12 cellular contexts compared by ENCODE assay signal in genomic region chr14:91330111-91330696, GRCh38.
DNase-seq lines count a peak whose midpoint lies in the region; ATAC-seq and TF ChIP-seq lines count a peak whose summit lies in the region.
"Had no signal": no experiment of that assay in that cellular context is flagged by ENCODE, and none has a peak within 500 bp of the region (broad histone marks: within the 10 kb centered on the region; RNA-seq: fewer than 3 reads in every experiment).

No MANE protein-coding gene starts in this region.

- H3K4me1 Mint-ChIP-seq in CD14-positive monocyte, result peaks cover 58% of the 10 kb centered on the region
- H3K4me1 Mint-ChIP-seq in activated naive CD8-positive, alpha-beta T cell (ENCODE audit: low read depth), result peaks cover 91% of the 10 kb centered on the region
- peaks cover 62 to 96% (median 89%) of the 10 kb centered on the region in 7 donors for H3K4me1 Mint-ChIP-seq in naive thymus-derived CD4-positive, alpha-beta T cell

- H3K36me3 ChIP-seq in naive thymus-derived CD4-positive, alpha-beta T cell (ENCODE audit: control insufficient read depth in 2 of 3, insufficient read depth in 3 of 3, low read length in 3 of 3), result peaks cover 6 to 78% (median 20%) of the 10 kb centered on the region in 3 experiments
- H3K36me3 ChIP-seq in mammary epithelial cell (ENCODE audit: insufficient read depth, low read length), result no peaks in the 10 kb centered on the region

- DNase-seq in CD14-positive monocyte (ENCODE audit: low spot score), result no peak
- no peak for DNase-seq in naive thymus-derived CD4-positive, alpha-beta T cell
- no peak for DNase-seq in medulla oblongata (ENCODE audit: extremely low spot score)
- no peak for DNase-seq in mammary epithelial cell
- DNase-seq in KG1 (lab: John Stamatoyannopoulos, UW), result no peak
- no peak for DNase-seq in AG20443 (ENCODE audit: low spot score)
- DNase-seq: GDM1, NCI-H1930, NCI-H526 treated with DMSO at 0.1 percent for 48 hours had no signal

- 85% methylated on average over 12 of the region's 14 CpGs for WGBS in mammary epithelial cell (ENCODE audit: low coverage, missing lambda C conversion rate)

- intact Hi-C loops in CD14-positive monocyte (cut with micrococcal nuclease) (no loop called here), mammary epithelial cell (cut with micrococcal nuclease) (no loop called here)
- intact Hi-C loops in naive thymus-derived CD4-positive, alpha-beta T cell (cut with micrococcal nuclease), result no loop called here

- no peak overlapping the region for H3K4me2 ChIP-seq in mammary epithelial cell (ENCODE audit: insufficient read depth, low read depth, low read length)

- ATAC-seq in naive thymus-derived CD4-positive, alpha-beta T cell, result no peak

- H2AFZ ChIP-seq in mammary epithelial cell (ENCODE audit: low read depth, low read length), result no peak overlapping the region

- in situ Hi-C loops in mammary epithelial cell (cut with MboI; ENCODE audit: low sequenced_read_pairs in 2 of 2), result loop anchor here in 1 of 2 donors (10.0 kb wide), 1 partner anchor 95 kb away; no protein-coding TSS in a partner anchor

- peaks cover 78 to 88% of the 10 kb centered on the region in 2 donors for H3K36me3 Mint-ChIP-seq in CD14-positive monocyte
- H3K36me3 Mint-ChIP-seq in activated naive CD8-positive, alpha-beta T cell, result peaks cover 3% of the 10 kb centered on the region
- H3K36me3 Mint-ChIP-seq in naive thymus-derived CD4-positive, alpha-beta T cell, result peaks cover 3 to 28% (median 4%) of the 10 kb centered on the region in 5 donors

- H3K79me2 ChIP-seq in mammary epithelial cell (ENCODE audit: insufficient read depth, low read length), result no peaks in the 10 kb centered on the region

- POLR2A ChIA-PET in naive thymus-derived CD4-positive, alpha-beta T cell (lab: Charles Lee), result interaction anchor here (0.6 to 2.1 kb wide), 10 partner anchors 9 to 542 kb away, joined by 3 to 8 read pairs (median 3); no protein-coding TSS in a partner anchor

- peak overlapping the region; percentile 35 to 80 for H3K4me3 Mint-ChIP-seq in CD14-positive monocyte
- H3K4me3 Mint-ChIP-seq in activated naive CD8-positive, alpha-beta T cell, result peak overlapping the region; percentile 45
- peak overlapping the region in 9 of 10 donors; percentile 32 to 75 (median 64) for H3K4me3 Mint-ChIP-seq in naive thymus-derived CD4-positive, alpha-beta T cell

- no TSS peak for BruUV-seq in mammary epithelial cell (replicated peaks; lab: Mats Ljungman, UMichigan)

- H3K4me3 ChIP-seq in naive thymus-derived CD4-positive, alpha-beta T cell (ENCODE audit: low read length), result no peak overlapping the region
- H3K4me3 ChIP-seq in mammary epithelial cell (replicated peaks in 1 of 3; ENCODE audit: insufficient read depth in 1 of 3, low read depth in 2 of 3, low read length in 3 of 3), result no peak overlapping the region

- peak; percentile 11 for TF ChIP-seq POLR2A in GM19193 (IDR thresholded peaks at IDR 0.05; ENCODE audit: extremely low read depth, insufficient read depth, insufficient read length)

- H3K9me3 Mint-ChIP-seq in CD14-positive monocyte, result no peaks in the 10 kb centered on the region
- H3K9me3 Mint-ChIP-seq in activated naive CD8-positive, alpha-beta T cell (ENCODE audit: low read depth), result no peaks in the 10 kb centered on the region
- no peaks in the 10 kb centered on the region for H3K9me3 Mint-ChIP-seq in naive thymus-derived CD4-positive, alpha-beta T cell

- H3K9me3 ChIP-seq in naive thymus-derived CD4-positive, alpha-beta T cell (ENCODE audit: control insufficient read depth in 2 of 3, low read length in 3 of 3), result no peaks in the 10 kb centered on the region
- H3K9me3 ChIP-seq in mammary epithelial cell (replicated peaks; ENCODE audit: insufficient read depth, low read length), result no peaks in the 10 kb centered on the region

- dilution Hi-C loops in mammary epithelial cell (cut with HindIII; ENCODE audit: low sequenced_read_pairs), result no loop called here

- H3K27me3 Mint-ChIP-seq in CD14-positive monocyte (ENCODE audit: low read depth in 3 of 3), result peaks cover 0 to 1% (median 0%) of the 10 kb centered on the region in 3 donors
- H3K27me3 Mint-ChIP-seq in activated naive CD8-positive, alpha-beta T cell, result no peaks in the 10 kb centered on the region
- H3K27me3 Mint-ChIP-seq in naive thymus-derived CD4-positive, alpha-beta T cell, result no peaks in the 10 kb centered on the region

- peaks cover 25 to 65% of the 10 kb centered on the region in 2 donors for H3K4me1 ChIP-seq in naive thymus-derived CD4-positive, alpha-beta T cell (ENCODE audit: control insufficient read depth in 2 of 2, insufficient read depth in 2 of 2, low read length in 2 of 2)
- H3K4me1 ChIP-seq in mammary epithelial cell (ENCODE audit: insufficient read depth, low read length), result no peaks in the 10 kb centered on the region

- CTCF ChIA-PET in naive thymus-derived CD4-positive, alpha-beta T cell (lab: Charles Lee), result interaction anchor here (0.6 to 1.7 kb wide), 4 partner anchors 11 to 88 kb away, joined by 3 to 4 read pairs (median 4); no protein-coding TSS in a partner anchor
- CTCF ChIA-PET in mammary epithelial cell (lab: Charles Lee; ENCODE audit: low non-redundant PET), result no interaction called here

- peak overlapping the region; percentile 63 to 90 (median 86) for H3K27ac Mint-ChIP-seq in CD14-positive monocyte
- peak overlapping the region; percentile 93 for H3K27ac Mint-ChIP-seq in activated naive CD8-positive, alpha-beta T cell
- peak overlapping the region; percentile 78 to 100 (median 99) for H3K27ac Mint-ChIP-seq in naive thymus-derived CD4-positive, alpha-beta T cell

- no peaks in the 10 kb centered on the region for H3K27me3 ChIP-seq in naive thymus-derived CD4-positive, alpha-beta T cell (ENCODE audit: control insufficient read depth in 2 of 2, insufficient read depth in 2 of 2, low read length in 2 of 2)
- no peaks in the 10 kb centered on the region for H3K27me3 ChIP-seq in mammary epithelial cell (ENCODE audit: insufficient read depth, low read length)

- no peak for TF ChIP-seq CTCF in CD14-positive monocyte (IDR thresholded peaks at IDR 0.05)
- no peak for TF ChIP-seq CTCF in mammary epithelial cell (conservative IDR thresholded peaks at IDR 0.05 in 1 of 2, IDR thresholded peaks at IDR 0.05 in 1 of 2; ENCODE audit: extremely low read depth in 1 of 2, insufficient read depth in 1 of 2, low read depth in 1 of 2, low read length in 2 of 2)

- H3K27ac ChIP-seq in naive thymus-derived CD4-positive, alpha-beta T cell (ENCODE audit: low read depth, low read length), result peak overlapping the region; percentile 81
- no peak overlapping the region for H3K27ac ChIP-seq in mammary epithelial cell (ENCODE audit: insufficient read depth, low read depth, low read length)
- H3K27ac ChIP-seq: C4-2B had no signal

- H4K20me1 ChIP-seq in mammary epithelial cell (ENCODE audit: insufficient read depth, low read length), result no peaks in the 10 kb centered on the region

- no peak overlapping the region for H3K9ac ChIP-seq in mammary epithelial cell (ENCODE audit: insufficient read depth, low read length)
